In genomic region chr11:104148696-104149095, GRCh38 we compare ENCODE assay signal across 1 cellular context.
TF ChIP-seq lines count a peak whose summit lies in the region.

No MANE protein-coding gene starts in this region.

TF ChIP-seq in IMR-90, 13 proteins besides CTCF, POLR2A, EP300 and RAD21 (continued from another document):
- no peak for TF ChIP-seq USF2 (IDR thresholded peaks at IDR 0.05; ENCODE audit: low read depth, low read length)
- TF ChIP-seq NFE2L2 (IDR thresholded peaks at IDR 0.05; ENCODE audit: low read depth, low read length), result no peak
- TF ChIP-seq MAFK (IDR thresholded peaks at IDR 0.05; ENCODE audit: low read depth, low read length), result no peak
- no peak for TF ChIP-seq CEBPB (IDR thresholded peaks at IDR 0.05; ENCODE audit: low read depth, low read length)
- no peak for TF ChIP-seq ELK1 (IDR thresholded peaks at IDR 0.05; ENCODE audit: borderline replicate concordance, low read depth, low read length)
